ENCODE assay signal across 8 cellular contexts in genomic region chr1:3409737-3410434, GRCh38. TPM values are rescaled to one million over a fixed set of nuclear protein-coding genes. Genes with fewer than 3 reads are reported as not detected.
DNase-seq lines count a peak whose midpoint lies in the region; ATAC-seq and TF ChIP-seq lines count a peak whose summit lies in the region.
"Had no signal": no experiment of that assay in that cellular context is flagged by ENCODE, and none has a peak within 500 bp of the region (broad histone marks: within the 10 kb centered on the region; RNA-seq: fewer than 3 reads in every experiment).

No MANE protein-coding gene starts in this region.

- TF ChIP-seq CTCF in left ventricle myocardium inferior (IDR thresholded peaks at IDR 0.05; ENCODE audit: borderline replicate concordance) (peak; percentile 85), gastrocnemius medialis (IDR thresholded peaks at IDR 0.05 in 4 of 5, conservative IDR thresholded peaks at IDR 0.05 in 1 of 5) (peak; percentile 18 to 56 (median 51))

- no peak for TF ChIP-seq POLR2A in gastrocnemius medialis (IDR thresholded peaks at IDR 0.05)

- H3K9me3 ChIP-seq in left ventricle myocardium inferior (replicated peaks) (no peaks in the 10 kb centered on the region), gastrocnemius medialis (no peaks in the 10 kb centered on the region)

- intact Hi-C loops in left ventricle myocardium inferior (cut with micrococcal nuclease), result no loop called here
- intact Hi-C loops in gastrocnemius medialis (cut with DNase I; ENCODE audit: low total_unique reads), result no loop called here

- DNase-seq in HS-5 (ENCODE audit: low read depth), result peak; percentile 8
- DNase-seq in amniotic epithelial cell (ENCODE audit: low read depth), result peak; percentile 3
- DNase-seq in left ventricle myocardium inferior, result peak; percentile 54
- DNase-seq in gastrocnemius medialis, result no peak

- H3K4me3 ChIP-seq in left ventricle myocardium inferior, result no peak overlapping the region
- H3K4me3 ChIP-seq in gastrocnemius medialis, result no peak overlapping the region
- H3K4me3 ChIP-seq: lung had no signal

- no peak overlapping the region for H3K27ac ChIP-seq in left ventricle myocardium inferior (replicated peaks)
- H3K27ac ChIP-seq in gastrocnemius medialis, result no peak overlapping the region

- H3K4me1 ChIP-seq in left ventricle myocardium inferior (peaks cover 17% of the 10 kb centered on the region), gastrocnemius medialis (no peaks in the 10 kb centered on the region)

- H3K27me3 ChIP-seq in left ventricle myocardium inferior (ENCODE audit: low read depth), result peaks cover 6% of the 10 kb centered on the region
- peaks cover 3 to 13% (median 5%) of the 10 kb centered on the region in 3 donors for H3K27me3 ChIP-seq in gastrocnemius medialis

- ATAC-seq in gastrocnemius medialis (no peak), GM19324 (IDR thresholded peaks at IDR 0.05; ENCODE audit: low FRiP score, unreplicated experiment) (no peak), HG03439 (IDR thresholded peaks at IDR 0.05; ENCODE audit: unreplicated experiment) (no peak), GM19023 (IDR thresholded peaks at IDR 0.05; ENCODE audit: unreplicated experiment) (no peak)

- in situ Hi-C loops in gastrocnemius medialis (cut with MboI; ENCODE audit: low sequenced_read_pairs in 4 of 4), result loop anchor here in 2 of 4 donors (25.0 kb wide), 1 partner anchor 398 kb away; the partner anchor contains the start of gene ACTRT2 (in 2 of the 2)

- peaks cover 8% of the 10 kb centered on the region for H3K36me3 ChIP-seq in left ventricle myocardium inferior
- H3K36me3 ChIP-seq in gastrocnemius medialis, result no peaks in the 10 kb centered on the region

RNA-seq across cellular contexts. Expression of gene ARHGEF16, which starts 44.6 kb away (rescaled TPM):
- total RNA-seq in left ventricle myocardium inferior (0.52 TPM), gastrocnemius medialis (1 to 10 TPM in 1 of 4 donors, under 1 TPM in 3; 0.20 to 1.2 (median 0.63) TPM)

Comparison
In these comparisons a context has a peak if more than half of its experiments do, and no peak if none do; other contexts are left out.
1. DNase-seq: peak in HS-5 (single experiment), amniotic epithelial cell (single experiment) and left ventricle myocardium inferior (single experiment); none in gastrocnemius medialis (0 of 2).